8 cellular contexts compared by ENCODE assay signal in genomic region chr2:231364961-231365810, GRCh38. TPM values are rescaled to one million over a fixed set of nuclear protein-coding genes. Genes with fewer than 3 reads are reported as not detected.
DNase-seq lines count a peak whose midpoint lies in the region; ATAC-seq and TF ChIP-seq lines count a peak whose summit lies in the region.

No MANE protein-coding gene starts in this region.

- peak overlapping the region; percentile 29 for H3K4me3 Mint-ChIP-seq in type B pancreatic cell

- peaks cover 4% of the 10 kb centered on the region for H3K36me3 Mint-ChIP-seq in type B pancreatic cell

- ATAC-seq in GM19463 (IDR thresholded peaks at IDR 0.05; ENCODE audit: unreplicated experiment): no peak

- TF ChIP-seq CTCF in AG09309 (IDR thresholded peaks at IDR 0.05; ENCODE audit: control insufficient read depth, insufficient read depth, low read depth, low read length, missing control alignments) (no peak), type B pancreatic cell (conservative IDR thresholded peaks at IDR 0.05) (no peak)

- H3K4me1 Mint-ChIP-seq in type B pancreatic cell (ENCODE audit: unreplicated experiment): peaks cover 12% of the 10 kb centered on the region

- H3K27ac Mint-ChIP-seq in type B pancreatic cell: peak overlapping the region; percentile 74

- H3K4me3 ChIP-seq in AG09309 (ENCODE audit: control insufficient read depth, low read depth, low read length): no peak overlapping the region

- no peaks in the 10 kb centered on the region for H3K27me3 Mint-ChIP-seq in type B pancreatic cell

- no peaks in the 10 kb centered on the region for H3K9me3 Mint-ChIP-seq in type B pancreatic cell

- DNase-seq in AG09309 (ENCODE audit: low read depth) (peak; percentile 18), HuH-7.5 (ENCODE audit: low spot score) (peak; percentile 86), astrocyte of the hippocampus (ENCODE audit: low read depth, low spot score) (peak; percentile 68), iPS-NIHi7 (ENCODE audit: extremely low spot score) (peak; percentile 42), type B pancreatic cell (ENCODE audit: extremely low spot score, unreplicated experiment) (no peak), NCI-H2227 (lab: John Stamatoyannopoulos, UW; ENCODE audit: unreplicated experiment) (no peak)
- no peak for DNase-seq in activated CD4-positive, CD25-positive, alpha-beta regulatory T cell (lab: John Stamatoyannopoulos, UW)

RNA-seq across cellular contexts. Expression of gene B3GNT7, which starts 30.3 kb away (rescaled TPM):
- total RNA-seq in type B pancreatic cell (ENCODE audit: low replicate concordance): 6.8 and 14.4 TPM in 2 replicates

Comparison
In these comparisons a context has a peak if more than half of its experiments do, and no peak if none do; other contexts are left out.
1. DNase-seq: peak in AG09309 (single experiment), HuH-7.5 (single experiment), astrocyte of the hippocampus (single experiment) and iPS-NIHi7 (single experiment); none in type B pancreatic cell (single experiment), activated CD4-positive, CD25-positive, alpha-beta regulatory T cell (0 of 4) and NCI-H2227 (single experiment).